ENCODE assay signal across 9 cellular contexts in the genomic region with DNA sequence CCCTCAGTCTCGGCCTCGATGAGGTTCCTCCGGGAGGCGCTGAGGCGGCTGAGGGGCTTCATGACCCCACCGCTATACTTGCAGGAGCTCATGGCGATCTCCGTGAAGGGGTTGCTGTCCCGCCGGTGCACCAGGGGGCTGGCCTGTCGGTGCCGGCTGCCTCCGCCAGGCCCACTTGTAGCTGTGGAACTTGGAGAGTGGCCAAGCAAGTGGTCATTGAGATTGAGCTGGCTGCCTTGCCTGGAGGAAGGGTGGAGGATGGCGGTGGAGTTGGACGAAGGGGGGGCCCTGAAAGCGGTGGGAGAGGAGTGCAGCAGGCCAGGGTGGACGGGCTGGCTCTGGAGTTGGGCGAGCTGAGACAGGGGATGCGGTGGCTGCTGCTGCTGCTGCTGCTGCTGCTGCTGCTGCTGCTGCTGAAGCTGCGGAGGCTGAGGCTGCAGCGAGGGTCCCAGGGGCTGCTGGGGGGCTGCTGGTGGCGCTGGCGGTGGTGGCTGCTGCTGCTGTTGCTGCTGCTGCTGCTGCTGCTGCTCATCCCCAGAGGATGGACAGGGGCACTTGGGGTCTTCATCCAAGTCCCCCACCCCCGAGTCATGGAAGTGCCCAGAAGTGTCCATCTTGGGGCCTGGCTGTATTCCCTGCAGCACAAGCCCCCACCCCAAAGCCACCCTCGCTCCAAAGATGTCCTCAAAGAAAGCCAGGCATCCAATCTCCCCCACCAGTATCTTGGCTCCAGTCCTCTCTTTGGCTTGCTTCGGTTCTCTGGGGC. TPM values are rescaled to one million over a fixed set of nuclear protein-coding genes. Genes with fewer than 3 reads are reported as not detected.
DNase-seq lines count a peak whose midpoint lies in the region; ATAC-seq and TF ChIP-seq lines count a peak whose summit lies in the region.
"Had no signal": no experiment of that assay in that cellular context is flagged by ENCODE, and none has a peak within 500 bp of the region (broad histone marks: within the 10 kb centered on the region; RNA-seq: fewer than 3 reads in every experiment).

No MANE protein-coding gene starts in this region.

- no peak for TF ChIP-seq CTCF in DOHH2 (IDR thresholded peaks at IDR 0.05; ENCODE audit: low read depth, low read length, poor library complexity, severe bottlenecking)
- no peak for TF ChIP-seq CTCF in epithelial cell of proximal tubule (conservative IDR thresholded peaks at IDR 0.05; ENCODE audit: low read depth, low read length)
- TF ChIP-seq CTCF in osteocyte (IDR thresholded peaks at IDR 0.05) = no peak

- DNase-seq in NCI-H2029 treated with DMSO at 0.1 percent for 48 hours (lab: John Stamatoyannopoulos, UW) (peak; percentile 55), epithelial cell of proximal tubule (ENCODE audit: low read depth) (no peak), osteocyte (ENCODE audit: extremely low spot score, unreplicated experiment) (no peak), SIG-M5 treated with dmso at 0.1 percent for 504 hours (lab: John Stamatoyannopoulos, UW; ENCODE audit: unreplicated experiment) (no peak)
- no peak for DNase-seq in activated T-cell treated with anti-CD3 and anti-CD28 coated beads, Interleukin-2, amount 50 U/mL, for 4 hours

- H4K20me1 ChIP-seq in DOHH2 (ENCODE audit: control insufficient read depth, insufficient read depth, low read depth, low read length) = no peaks in the 10 kb centered on the region

- H3F3A ChIP-seq in DOHH2 (ENCODE audit: control insufficient read depth, insufficient read depth) = peaks cover 19% of the 10 kb centered on the region

- H3K4me2 ChIP-seq in DOHH2 (ENCODE audit: low read length) = peak overlapping the region; percentile 86

- peak overlapping the region; percentile 70 for H3K4me3 ChIP-seq in DOHH2 (ENCODE audit: low read length)
- peak overlapping the region; percentile 31 for H3K4me3 ChIP-seq in epithelial cell of proximal tubule (ENCODE audit: low read depth, low read length)

- H3K27me3 Mint-ChIP-seq in osteocyte (ENCODE audit: unreplicated experiment) = peaks cover 5% of the 10 kb centered on the region
- H3K27me3 Mint-ChIP-seq in activated T-cell treated with anti-CD3 and anti-CD28 coated beads, Interleukin-2, amount 50 U/mL, for 4 hours (ENCODE audit: low read depth) = peaks cover 45% of the 10 kb centered on the region

- peak overlapping the region; percentile 64 for H3K4me3 Mint-ChIP-seq in osteocyte (ENCODE audit: unreplicated experiment)
- H3K4me3 Mint-ChIP-seq in activated T-cell treated with anti-CD3 and anti-CD28 coated beads, Interleukin-2, amount 50 U/mL, for 4 hours = no peak overlapping the region

- no peak for ATAC-seq in activated T-cell treated with anti-CD3 and anti-CD28 coated beads, Interleukin-2, amount 50 U/mL, for 4 hours
- ATAC-seq in GM18520 (IDR thresholded peaks at IDR 0.05; ENCODE audit: unreplicated experiment) = no peak
- no peak for ATAC-seq in GM21825 (IDR thresholded peaks at IDR 0.05; ENCODE audit: unreplicated experiment)

- no peaks in the 10 kb centered on the region for H3K27me3 ChIP-seq in DOHH2 (ENCODE audit: control insufficient read depth, low read length)

- peaks cover 73% of the 10 kb centered on the region for H3K4me1 ChIP-seq in DOHH2 (ENCODE audit: control insufficient read depth, low read length)

- H3K36me3 ChIP-seq in DOHH2 (ENCODE audit: control insufficient read depth, low read length) = peaks cover 4% of the 10 kb centered on the region; the same call in 1 of the 2 replicates

- H3K9me3 Mint-ChIP-seq in osteocyte (ENCODE audit: unreplicated experiment) = no peaks in the 10 kb centered on the region
- no peaks in the 10 kb centered on the region for H3K9me3 Mint-ChIP-seq in activated T-cell treated with anti-CD3 and anti-CD28 coated beads, Interleukin-2, amount 50 U/mL, for 4 hours

- no peak overlapping the region for H3K27ac ChIP-seq in DOHH2 (ENCODE audit: low read depth, low read length)
- H3K27ac ChIP-seq: HL-60 had no signal

- peaks cover 27% of the 10 kb centered on the region for H3K79me2 ChIP-seq in DOHH2 (ENCODE audit: control insufficient read depth, low read length)

- H3K9me3 ChIP-seq in DOHH2 (ENCODE audit: control insufficient read depth, insufficient read depth, low read length) = no peaks in the 10 kb centered on the region

- peak overlapping the region; percentile 42 for H3K27ac Mint-ChIP-seq in osteocyte (ENCODE audit: unreplicated experiment)

- H3K36me3 Mint-ChIP-seq in osteocyte (ENCODE audit: unreplicated experiment) = no peaks in the 10 kb centered on the region
- no peaks in the 10 kb centered on the region for H3K36me3 Mint-ChIP-seq in activated T-cell treated with anti-CD3 and anti-CD28 coated beads, Interleukin-2, amount 50 U/mL, for 4 hours (ENCODE audit: insufficient read depth)

- peaks cover 41% of the 10 kb centered on the region for H3K4me1 Mint-ChIP-seq in osteocyte (ENCODE audit: unreplicated experiment)
- H3K4me1 Mint-ChIP-seq in activated T-cell treated with anti-CD3 and anti-CD28 coated beads, Interleukin-2, amount 50 U/mL, for 4 hours (ENCODE audit: low read depth) = peaks cover 31% of the 10 kb centered on the region

- no peaks in the 10 kb centered on the region for H3K9me2 ChIP-seq in DOHH2 (replicated peaks; ENCODE audit: control insufficient read depth, low read length)

RNA-seq across cellular contexts. Expression of a gene that starts 0.5 kb away (rescaled TPM):
- total RNA-seq in epithelial cell of proximal tubule (under 0.01 TPM in 1 of 2 replicates, not detected in the other), osteocyte (0.16 and 0.29 TPM in 2 replicates)
- under 1 TPM; 0.35 to 0.51 (median 0.45) TPM for total RNA-seq in activated T-cell treated with anti-CD3 and anti-CD28 coated beads, Interleukin-2, amount 50 U/mL, for 4 hours
